19 cellular contexts compared by ENCODE assay signal in the genomic region with DNA sequence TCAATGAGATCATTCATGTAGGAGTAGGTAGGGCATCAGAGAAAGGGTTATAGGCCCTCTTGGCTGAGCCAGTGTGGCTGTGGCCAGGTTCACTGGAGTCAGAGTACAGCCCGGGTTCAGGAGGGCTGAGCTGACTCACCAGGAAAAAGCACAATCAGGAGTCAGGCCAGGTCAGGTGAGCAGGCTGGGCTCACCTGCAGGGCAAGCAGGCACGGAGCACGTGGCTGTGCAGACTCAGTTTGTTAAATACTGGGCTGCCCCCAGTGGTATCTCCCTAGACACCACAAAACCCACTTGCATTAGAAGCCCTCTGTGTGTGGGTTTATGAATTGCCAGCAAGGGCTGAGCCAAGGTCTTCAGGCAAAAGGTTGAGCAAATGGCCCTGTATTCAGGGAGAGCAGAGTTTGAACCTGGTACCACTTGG.
A peak's percentile ranks its signal among the peaks of the same experiment; 100 is the strongest.
DNase-seq lines count a peak whose midpoint lies in the region; ATAC-seq, FAIRE-seq and TF ChIP-seq lines count a peak whose summit lies in the region.
"Had no signal": no experiment of that assay in that cellular context is flagged by ENCODE, and none has a peak within 500 bp of the region (broad histone marks: within the 10 kb centered on the region; RNA-seq: fewer than 3 reads in every experiment).

No MANE protein-coding gene starts in this region.

- peak; percentile 53 for ATAC-seq in GM19351 (IDR thresholded peaks at IDR 0.05; ENCODE audit: unreplicated experiment)
- ATAC-seq in PC-3: no peak
- ATAC-seq in pancreas: peak; percentile 48 to 89 (median 70)
- no peak for ATAC-seq in GM19324 (IDR thresholded peaks at IDR 0.05; ENCODE audit: low FRiP score, unreplicated experiment)
- ATAC-seq in HG02885 (IDR thresholded peaks at IDR 0.05; ENCODE audit: poor library complexity, unreplicated experiment): no peak
- ATAC-seq: activated CD4-positive, CD25-positive, alpha-beta regulatory T cell treated with anti-CD3 and anti-CD28 coated beads, Interleukin-2, amount 50 U/mL, for 24 hours; stimulated activated memory B cell treated with anti-CD40 and anti-IgM and Interleukin-4, amounts not matched to agents 10 μg/mL and 1 μg/mL and 100 μg/mL, for 72 hours had no signal

- H3K4me3 ChIP-seq in PC-3 (ENCODE audit: low read length) (no peak overlapping the region), epithelial cell of proximal tubule (ENCODE audit: low read depth, low read length) (no peak overlapping the region), pancreas (no peak overlapping the region)
- H3K4me3 ChIP-seq: upper lobe of left lung had no signal

- DNase-seq in PC-3 (no peak), epithelial cell of proximal tubule (ENCODE audit: low read depth) (no peak), pancreas (peak in 1 of 6 donors; percentile 31), erythroblast (lab: John Stamatoyannopoulos, UW) (no peak), COLO829 (ENCODE audit: low spot score) (no peak)
- DNase-seq: activated naive CD4-positive, alpha-beta T cell treated with anti-CD3 and anti-CD28 coated beads, Interleukin-2, amount 10 ng/mL, durations not matched to agents 7 days and 5 days; BE2C; DMS79 treated with DMSO at 0.1 percent for 48 hours; effector CD8-positive, alpha-beta T cell; HFFc6; NCI-H1930; upper lobe of left lung had no signal

- H3K9me2 ChIP-seq in PC-3 (replicated peaks; ENCODE audit: low read length): no peaks in the 10 kb centered on the region

- TF ChIP-seq CTCF in PC-3 (conservative IDR thresholded peaks at IDR 0.05; ENCODE audit: low read depth, low read length) (peak; percentile 15; the same call in 1 of the 2 replicates), epithelial cell of proximal tubule (conservative IDR thresholded peaks at IDR 0.05; ENCODE audit: low read depth, low read length) (peak; percentile 36), pancreas (IDR thresholded peaks at IDR 0.05) (no peak)

- H3K36me3 ChIP-seq in PC-3 (ENCODE audit: low read depth, low read length): no peaks in the 10 kb centered on the region
- H3K36me3 ChIP-seq in pancreas: no peaks in the 10 kb centered on the region
- H3K36me3 ChIP-seq: BE2C, neutrophil, upper lobe of left lung had no signal

- CTCF ChIA-PET in PC-3 (lab: Charles Lee): no interaction called here

- no peak overlapping the region for H3K9ac ChIP-seq in PC-3 (ENCODE audit: low read length)

- 39 to 48% methylated on average over 3 of the region's 3 CpGs for WGBS in pancreas, 2 donors

- no peaks in the 10 kb centered on the region for H4K20me1 ChIP-seq in PC-3 (ENCODE audit: low read length)

- H3K27me3 ChIP-seq in PC-3 (ENCODE audit: low read length) (no peaks in the 10 kb centered on the region), pancreas (no peaks in the 10 kb centered on the region)
- H3K27me3 ChIP-seq: BE2C, neutrophil, upper lobe of left lung had no signal

- H3F3A ChIP-seq in PC-3 (ENCODE audit: low read length, unreplicated experiment): peaks cover 5% of the 10 kb centered on the region

- H2AFZ ChIP-seq in PC-3 (ENCODE audit: low read length): no peak overlapping the region

- intact Hi-C loops in PC-3 (cut with micrococcal nuclease) (no loop called here), pancreas (cut with DNase I) (loop anchor here in 1 of 3 donors (10.0 kb wide), 1 partner anchor 112 kb away; no protein-coding TSS in a partner anchor)

- no peak overlapping the region for H3K4me2 ChIP-seq in PC-3 (ENCODE audit: low read length)

- no peaks in the 10 kb centered on the region for H3K79me2 ChIP-seq in PC-3 (ENCODE audit: low read length)

- H3K27ac ChIP-seq in PC-3 (ENCODE audit: low read length): no peak overlapping the region
- H3K27ac ChIP-seq in pancreas: no peak overlapping the region
- H3K27ac ChIP-seq: HL-60, neutrophil, upper lobe of left lung had no signal

- no peaks in the 10 kb centered on the region for H3K9me3 ChIP-seq in PC-3 (ENCODE audit: low read length)
- no peaks in the 10 kb centered on the region for H3K9me3 ChIP-seq in pancreas
- H3K9me3 ChIP-seq: BE2C, neutrophil, upper lobe of left lung had no signal

- H3K4me1 ChIP-seq in PC-3 (ENCODE audit: insufficient read depth, low read length) (peaks cover 35% of the 10 kb centered on the region), pancreas (peaks cover 0 to 5% (median 0%) of the 10 kb centered on the region in 3 donors)
- H3K4me1 ChIP-seq: BE2C had no signal

- BruUV-seq in PC-3 (replicated peaks; lab: Mats Ljungman, UMichigan): no TSS peak

- TF ChIP-seq POLR2A in erythroblast (IDR thresholded peaks at IDR 0.05; ENCODE audit: low read length): no peak

- no peak for FAIRE-seq in pancreas (lab: Jason Lieb, UNC)

- POLR2A ChIA-PET in PC-3 (lab: Charles Lee; ENCODE audit: unreplicated experiment): no interaction called here

Comparison
In these comparisons a context has a peak if more than half of its experiments do, and no peak if none do; other contexts are left out.
1. ATAC-seq: peak in GM19351 (single experiment) and pancreas (4 of 4); none in PC-3 (single experiment), GM19324 (single experiment) and HG02885 (single experiment).
2. CTCF ChIP-seq: peak in PC-3 (single experiment) and epithelial cell of proximal tubule (single experiment); none in pancreas (0 of 4).